ENCODE assay signal across 8 cellular contexts in the genomic region with DNA sequence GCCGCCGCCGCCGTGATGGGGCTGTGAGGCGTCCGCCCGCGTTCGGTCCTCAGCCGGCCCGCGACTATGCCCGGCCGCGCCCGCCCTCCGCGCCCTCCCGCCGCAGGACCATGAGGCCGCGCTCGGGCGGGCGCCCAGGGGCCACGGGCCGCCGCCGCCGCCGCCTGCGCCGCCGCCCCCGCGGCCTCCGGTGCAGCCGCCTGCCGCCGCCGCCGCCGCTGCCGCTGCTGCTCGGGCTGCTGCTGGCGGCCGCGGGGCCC. TPM values are rescaled to one million over a fixed set of nuclear protein-coding genes. Genes with fewer than 3 reads are reported as not detected.
DNase-seq lines count a peak whose midpoint lies in the region; ATAC-seq and TF ChIP-seq lines count a peak whose summit lies in the region.

No MANE protein-coding gene starts in this region.

- WGBS in ovary, 3 donors: 0 to 1% (median 0%) methylated on average over 29 to 48 of the region's 48 CpGs

- H3K4me1 Mint-ChIP-seq in dendritic cell treated with granulocyte-macrophage colony-stimulating factor and Interleukin-4, amounts not matched to agents 40 ng/mL and 50 ng/mL, for 4 days (ENCODE audit: low read depth): peaks cover 11% of the 10 kb centered on the region

- H3K27ac Mint-ChIP-seq in dendritic cell treated with granulocyte-macrophage colony-stimulating factor and Interleukin-4, amounts not matched to agents 40 ng/mL and 50 ng/mL, for 4 days: no peak overlapping the region

- peak overlapping the region in 1 of 2 experiments; percentile 64; a peak in 3 of 4 replicates for H3K4me3 ChIP-seq in DND-41 (ENCODE audit: low read depth in 1 of 2, low read length in 2 of 2)
- peak overlapping the region; percentile 62 for H3K4me3 ChIP-seq in ovary

- H2AFZ ChIP-seq in DND-41 (ENCODE audit: low read depth, low read length): peak overlapping the region; percentile 75; the same call in 1 of the 2 replicates

- H3K27ac ChIP-seq in DND-41 (ENCODE audit: low read length) (no peak overlapping the region), ovary (peak overlapping the region; percentile 53 to 79)

- ATAC-seq in DND-41 (ENCODE audit: insufficient read depth, low read depth) (no peak), HG03135 (IDR thresholded peaks at IDR 0.05; ENCODE audit: unreplicated experiment) (peak; percentile 36), HG03139 (IDR thresholded peaks at IDR 0.05; ENCODE audit: unreplicated experiment) (no peak)

- no peak for TF ChIP-seq EP300 in ovary (IDR thresholded peaks at IDR 0.05)

- peak overlapping the region; percentile 38 for H3K9ac ChIP-seq in DND-41 (ENCODE audit: low read depth, low read length)

- peak overlapping the region; percentile 80 for H3K4me3 Mint-ChIP-seq in dendritic cell treated with granulocyte-macrophage colony-stimulating factor and Interleukin-4, amounts not matched to agents 40 ng/mL and 50 ng/mL, for 4 days

- no peaks in the 10 kb centered on the region for H3K9me3 ChIP-seq in DND-41 (ENCODE audit: insufficient read depth, low read length, severe bottlenecking)
- no peaks in the 10 kb centered on the region for H3K9me3 ChIP-seq in ovary

- no peaks in the 10 kb centered on the region for H3K9me3 Mint-ChIP-seq in dendritic cell treated with granulocyte-macrophage colony-stimulating factor and Interleukin-4, amounts not matched to agents 40 ng/mL and 50 ng/mL, for 4 days

- H3K36me3 Mint-ChIP-seq in dendritic cell treated with granulocyte-macrophage colony-stimulating factor and Interleukin-4, amounts not matched to agents 40 ng/mL and 50 ng/mL, for 4 days (ENCODE audit: low read depth): no peaks in the 10 kb centered on the region

- H3K27me3 Mint-ChIP-seq in dendritic cell treated with granulocyte-macrophage colony-stimulating factor and Interleukin-4, amounts not matched to agents 40 ng/mL and 50 ng/mL, for 4 days: peaks cover 27% of the 10 kb centered on the region

- TF ChIP-seq POLR2A in ovary (IDR thresholded peaks at IDR 0.05): no peak

- no peaks in the 10 kb centered on the region for H3K79me2 ChIP-seq in DND-41 (ENCODE audit: insufficient read depth, low read length)

- TF ChIP-seq CTCF in DND-41 (IDR thresholded peaks at IDR 0.05; ENCODE audit: borderline replicate concordance, extremely low read depth, low read length, poor library complexity, severe bottlenecking) (no peak), ovary (IDR thresholded peaks at IDR 0.05) (no peak)

- peaks cover 26% of the 10 kb centered on the region for H4K20me1 ChIP-seq in DND-41 (ENCODE audit: insufficient read depth, low read length)

- H3K27me3 ChIP-seq in DND-41 (ENCODE audit: insufficient read depth, low read length, poor library complexity) (peaks cover 13% of the 10 kb centered on the region), ovary (no peaks in the 10 kb centered on the region)

- intact Hi-C loops in dendritic cell treated with granulocyte-macrophage colony-stimulating factor and Interleukin-4, amounts not matched to agents 40 ng/mL and 50 ng/mL, for 4 days (cut with micrococcal nuclease): loop anchor here (5.0 kb wide), 1 partner anchor 269 kb away; no protein-coding TSS in a partner anchor
- intact Hi-C loops in ovary (cut with DNase I): no loop called here

- H3K36me3 ChIP-seq in DND-41 (ENCODE audit: insufficient read depth, low read length) (no peaks in the 10 kb centered on the region), ovary (no peaks in the 10 kb centered on the region)

- H3K4me1 ChIP-seq in DND-41 (ENCODE audit: insufficient read depth, low read length) (peaks cover 20% of the 10 kb centered on the region), ovary (ENCODE audit: insufficient read depth) (peaks cover 5% of the 10 kb centered on the region)

- no peak for DNase-seq in DND-41
- DNase-seq in ovary: no peak
- no peak for DNase-seq in NCI-H446 treated with DMSO at 0.1 percent for 48 hours (lab: John Stamatoyannopoulos, UW)
- DNase-seq in activated CD4-positive, CD25-positive, alpha-beta regulatory T cell treated with anti-CD3 and anti-CD28 coated beads, Interleukin-2, amount 50 U/mL, for 72 hours: no peak
- DNase-seq in occipital lobe (lab: John Stamatoyannopoulos, UW): no peak

- peak overlapping the region; percentile 97 for H3K4me2 ChIP-seq in DND-41 (ENCODE audit: insufficient read depth, low read length)

RNA-seq across cellular contexts. Expression of gene ZNRF3, which starts 0.2 kb away (rescaled TPM):
- total RNA-seq in ovary: 10 to 100 TPM; 11.1 to 24.3 (median 14.1) TPM
- 1 to 10 TPM; 7.4 TPM for polyA plus RNA-seq in ovary
- total RNA-seq in occipital lobe: 8.1 TPM
